Comparison of ENCODE assay signal across 31 cellular contexts in genomic region chr1:222768592-222768991, GRCh38. TPM values are rescaled to one million over a fixed set of nuclear protein-coding genes. Genes with fewer than 3 reads are reported as not detected.
"Had no signal": no experiment of that assay in that cellular context is flagged by ENCODE, and none has a peak within 500 bp of the region (broad histone marks: within the 10 kb centered on the region; RNA-seq: fewer than 3 reads in every experiment).

No MANE protein-coding gene starts in this region.

- H3K27me3 ChIP-seq: pancreas, spleen, tibial nerve, upper lobe of left lung, vagina had no signal

- H3K4me3 Mint-ChIP-seq: immature natural killer cell; naive thymus-derived CD8-positive, alpha-beta T cell; nephron; neural crest cell; stimulated activated effector memory CD8-positive, alpha-beta T cell treated with anti-CD3 and anti-CD28 coated beads, Interleukin-12 subunit alpha, Interleukin-12 subunit beta, amount 100 ng/mL, for 72 hours; stimulated activated naive CD8-positive, alpha-beta T cell treated with anti-CD3 and anti-CD28 coated beads, Interleukin-15, amount 100 ng/mL, for 72 hours had no signal

- H3K4me1 Mint-ChIP-seq: neural crest cell had no signal

- H3K36me3 Mint-ChIP-seq: stimulated activated effector memory CD8-positive, alpha-beta T cell treated with anti-CD3 and anti-CD28 coated beads, Interleukin-12 subunit alpha, Interleukin-12 subunit beta, amount 100 ng/mL, for 72 hours had no signal

- DNase-seq: hypothalamus; immature natural killer cell; kidney; left ventricle myocardium inferior; midbrain; mucosa of descending colon; naive thymus-derived CD8-positive, alpha-beta T cell; nucleus accumbens; pancreas; posterior cingulate gyrus; retina; right cardiac atrium; spleen; stimulated activated CD4-positive, alpha-beta T cell treated with anti-CD3 and anti-CD28 coated beads, Interleukin-4, amount 100 ng/mL, for 24 hours; stimulated activated naive CD4-positive, alpha-beta T cell treated with Interleukin-2 at 50 U/mL for 16 hours; stimulated activated naive CD8-positive, alpha-beta T cell treated with anti-CD3 and anti-CD28 coated beads, Interleukin-15, amount 100 ng/mL, for 72 hours; substantia nigra; upper lobe of left lung had no signal

- FAIRE-seq: islet of Langerhans, kidney, pancreas, small intestine had no signal

- H3K27me3 Mint-ChIP-seq: stimulated activated naive CD8-positive, alpha-beta T cell treated with anti-CD3 and anti-CD28 coated beads, Interleukin-15, amount 100 ng/mL, for 72 hours had no signal

- H3K27ac Mint-ChIP-seq: immature natural killer cell; naive thymus-derived CD8-positive, alpha-beta T cell; nephron; stimulated activated effector memory CD8-positive, alpha-beta T cell treated with anti-CD3 and anti-CD28 coated beads, Interleukin-12 subunit alpha, Interleukin-12 subunit beta, amount 100 ng/mL, for 72 hours; stimulated activated naive CD8-positive, alpha-beta T cell treated with anti-CD3 and anti-CD28 coated beads, Interleukin-15, amount 100 ng/mL, for 72 hours had no signal

- H3K27ac ChIP-seq: left ventricle myocardium inferior, pancreas, prostate gland, spleen, tibial nerve, upper lobe of left lung, vagina had no signal

- ATAC-seq: mucosa of descending colon; naive thymus-derived CD8-positive, alpha-beta T cell; pancreas; right cardiac atrium; sciatic nerve; stimulated activated effector memory CD8-positive, alpha-beta T cell treated with anti-CD3 and anti-CD28 coated beads, Interleukin-12 subunit alpha, Interleukin-12 subunit beta, amount 100 ng/mL, for 72 hours; stimulated activated naive CD8-positive, alpha-beta T cell treated with anti-CD3 and anti-CD28 coated beads, Interleukin-15, amount 100 ng/mL, for 72 hours had no signal

RNA-seq across cellular contexts. Expression of gene FAM177B, which starts 31.6 kb away (rescaled TPM):
- total RNA-seq: left ventricle myocardium inferior, lower leg skin, mesenteric fat pad, osteoblast, sciatic nerve, temporal lobe, vagina had no signal
